In genomic region chr7:41006591-41006990, GRCh38 we compare ENCODE assay signal across 1 cellular context.
TF ChIP-seq lines count a peak whose summit lies in the region.

No MANE protein-coding gene starts in this region.

TF ChIP-seq in GM23338, 12 proteins besides CTCF, POLR2A, EP300 and RAD21 (continued from another document):
- TF ChIP-seq, protein P1, sequence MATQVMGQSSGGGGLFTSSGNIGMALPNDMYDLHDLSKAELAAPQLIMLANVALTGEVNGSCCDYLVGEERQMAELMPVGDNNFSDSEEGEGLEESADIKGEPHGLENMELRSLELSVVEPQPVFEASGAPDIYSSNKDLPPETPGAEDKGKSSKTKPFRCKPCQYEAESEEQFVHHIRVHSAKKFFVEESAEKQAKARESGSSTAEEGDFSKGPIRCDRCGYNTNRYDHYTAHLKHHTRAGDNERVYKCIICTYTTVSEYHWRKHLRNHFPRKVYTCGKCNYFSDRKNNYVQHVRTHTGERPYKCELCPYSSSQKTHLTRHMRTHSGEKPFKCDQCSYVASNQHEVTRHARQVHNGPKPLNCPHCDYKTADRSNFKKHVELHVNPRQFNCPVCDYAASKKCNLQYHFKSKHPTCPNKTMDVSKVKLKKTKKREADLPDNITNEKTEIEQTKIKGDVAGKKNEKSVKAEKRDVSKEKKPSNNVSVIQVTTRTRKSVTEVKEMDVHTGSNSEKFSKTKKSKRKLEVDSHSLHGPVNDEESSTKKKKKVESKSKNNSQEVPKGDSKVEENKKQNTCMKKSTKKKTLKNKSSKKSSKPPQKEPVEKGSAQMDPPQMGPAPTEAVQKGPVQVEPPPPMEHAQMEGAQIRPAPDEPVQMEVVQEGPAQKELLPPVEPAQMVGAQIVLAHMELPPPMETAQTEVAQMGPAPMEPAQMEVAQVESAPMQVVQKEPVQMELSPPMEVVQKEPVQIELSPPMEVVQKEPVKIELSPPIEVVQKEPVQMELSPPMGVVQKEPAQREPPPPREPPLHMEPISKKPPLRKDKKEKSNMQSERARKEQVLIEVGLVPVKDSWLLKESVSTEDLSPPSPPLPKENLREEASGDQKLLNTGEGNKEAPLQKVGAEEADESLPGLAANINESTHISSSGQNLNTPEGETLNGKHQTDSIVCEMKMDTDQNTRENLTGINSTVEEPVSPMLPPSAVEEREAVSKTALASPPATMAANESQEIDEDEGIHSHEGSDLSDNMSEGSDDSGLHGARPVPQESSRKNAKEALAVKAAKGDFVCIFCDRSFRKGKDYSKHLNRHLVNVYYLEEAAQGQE (IDR thresholded peaks at IDR 0.05; ENCODE audit: unreplicated experiment), result no peak
- TF ChIP-seq ZNF114 (CRISPR knock-in tag; IDR thresholded peaks at IDR 0.05) (no peak), EZH2 (IDR thresholded peaks at IDR 0.05; ENCODE audit: low read depth, unreplicated experiment) (no peak), STAT1 (IDR thresholded peaks at IDR 0.05; ENCODE audit: unreplicated experiment) (no peak), JUNB (IDR thresholded peaks at IDR 0.05; ENCODE audit: unreplicated experiment) (no peak)
- TF ChIP-seq, protein P2, sequence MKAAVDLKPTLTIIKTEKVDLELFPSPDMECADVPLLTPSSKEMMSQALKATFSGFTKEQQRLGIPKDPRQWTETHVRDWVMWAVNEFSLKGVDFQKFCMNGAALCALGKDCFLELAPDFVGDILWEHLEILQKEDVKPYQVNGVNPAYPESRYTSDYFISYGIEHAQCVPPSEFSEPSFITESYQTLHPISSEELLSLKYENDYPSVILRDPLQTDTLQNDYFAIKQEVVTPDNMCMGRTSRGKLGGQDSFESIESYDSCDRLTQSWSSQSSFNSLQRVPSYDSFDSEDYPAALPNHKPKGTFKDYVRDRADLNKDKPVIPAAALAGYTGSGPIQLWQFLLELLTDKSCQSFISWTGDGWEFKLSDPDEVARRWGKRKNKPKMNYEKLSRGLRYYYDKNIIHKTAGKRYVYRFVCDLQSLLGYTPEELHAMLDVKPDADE (IDR thresholded peaks at IDR 0.05), result no peak
